20 cellular contexts compared by ENCODE assay signal in the genomic region with DNA sequence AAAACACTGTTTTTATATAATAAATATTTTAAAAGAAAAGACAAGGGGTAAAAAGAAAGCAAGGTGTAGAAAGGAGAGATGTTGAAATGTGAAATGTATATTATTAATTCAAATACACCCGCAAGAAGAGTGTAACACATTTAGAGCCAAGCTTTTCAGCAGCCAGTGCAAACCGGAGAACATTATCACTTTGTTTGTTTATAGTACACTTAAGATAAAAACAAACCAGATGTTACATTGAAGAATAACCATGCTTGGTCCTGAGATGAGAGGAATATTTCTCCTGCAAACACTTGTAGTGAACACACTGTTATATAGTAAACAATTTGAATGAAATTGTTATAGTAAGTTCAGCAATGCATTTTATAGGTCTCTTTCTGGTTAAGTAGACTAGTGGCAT.
"Had no signal": no experiment of that assay in that cellular context is flagged by ENCODE, and none has a peak within 500 bp of the region (broad histone marks: within the 10 kb centered on the region; RNA-seq: fewer than 3 reads in every experiment).

No MANE protein-coding gene starts in this region.

- H3K4me3 Mint-ChIP-seq: activated CD4-positive, alpha-beta T cell treated with anti-CD3 and anti-CD28 coated beads, Interleukin-2, amount 10 ng/mL, durations not matched to agents 24 days and 14 days; activated naive CD8-positive, alpha-beta T cell; central memory CD8-positive, alpha-beta T cell; dendritic cell treated with granulocyte-macrophage colony-stimulating factor and Interleukin-4, amounts not matched to agents 40 ng/mL and 50 ng/mL, for 4 days; mesothelial cell of epicardium; neural crest cell; stimulated activated naive CD8-positive, alpha-beta T cell treated with anti-CD3 and anti-CD28 coated beads, Interleukin-15, Interleukin-2, amounts not matched to agents 100 ng/mL and 50 ng/mL, for 24 hours; T-helper 2 cell treated with Interferon-gamma antibody and Interleukin-4, amounts not matched to agents 5 μg/mL and 100 μg/mL, for 36 hours had no signal

- H3K36me3 ChIP-seq: brain microvascular endothelial cell, gastrocnemius medialis, heart right ventricle, lower lobe of right lung, right lobe of liver, upper lobe of right lung had no signal

- ATAC-seq: gastrocnemius medialis, heart right ventricle, left cardiac atrium, lower lobe of right lung, psoas muscle, right lobe of liver, upper lobe of right lung had no signal

- H3K4me3 ChIP-seq: gastrocnemius medialis, heart right ventricle, lower lobe of right lung, psoas muscle, right lobe of liver, upper lobe of right lung had no signal

- H3K4me1 ChIP-seq: gastrocnemius medialis, heart right ventricle, lower lobe of right lung, psoas muscle, right lobe of liver, upper lobe of right lung had no signal

- H3K27me3 Mint-ChIP-seq: activated CD4-positive, alpha-beta T cell treated with anti-CD3 and anti-CD28 coated beads, Interleukin-2, amount 10 ng/mL, durations not matched to agents 24 days and 14 days; activated naive CD8-positive, alpha-beta T cell; central memory CD8-positive, alpha-beta T cell; dendritic cell treated with granulocyte-macrophage colony-stimulating factor and Interleukin-4, amounts not matched to agents 40 ng/mL and 50 ng/mL, for 4 days; stimulated activated naive CD8-positive, alpha-beta T cell treated with anti-CD3 and anti-CD28 coated beads, Interleukin-15, Interleukin-2, amounts not matched to agents 100 ng/mL and 50 ng/mL, for 24 hours had no signal

- DNase-seq: activated CD4-positive, alpha-beta T cell treated with anti-CD3 and anti-CD28 coated beads, Interleukin-2, amount 10 ng/mL, durations not matched to agents 24 days and 14 days; activated CD4-positive, CD25-positive, alpha-beta regulatory T cell; activated CD8-positive, alpha-beta memory T cell treated with anti-CD3 and anti-CD28 coated beads for 24 hours; activated gamma-delta T cell treated with Interleukin-2 at 50 U/mL for 16 hours; brain microvascular endothelial cell; effector memory CD4-positive, alpha-beta T cell; gastrocnemius medialis; heart right ventricle; left cardiac atrium; lower lobe of right lung; psoas muscle; right lobe of liver; upper lobe of right lung had no signal

- H3K4me1 Mint-ChIP-seq: activated CD4-positive, alpha-beta T cell treated with anti-CD3 and anti-CD28 coated beads, Interleukin-2, amount 10 ng/mL, durations not matched to agents 24 days and 14 days; central memory CD8-positive, alpha-beta T cell; mesothelial cell of epicardium had no signal

- H3K27me3 ChIP-seq: brain microvascular endothelial cell, gastrocnemius medialis, heart right ventricle, right lobe of liver, upper lobe of right lung had no signal

- H3K27ac Mint-ChIP-seq: activated CD4-positive, alpha-beta T cell treated with anti-CD3 and anti-CD28 coated beads, Interleukin-2, amount 10 ng/mL, durations not matched to agents 24 days and 14 days; activated naive CD8-positive, alpha-beta T cell; dendritic cell treated with granulocyte-macrophage colony-stimulating factor and Interleukin-4, amounts not matched to agents 40 ng/mL and 50 ng/mL, for 4 days; mesothelial cell of epicardium; stimulated activated naive CD8-positive, alpha-beta T cell treated with anti-CD3 and anti-CD28 coated beads, Interleukin-15, Interleukin-2, amounts not matched to agents 100 ng/mL and 50 ng/mL, for 24 hours; T-helper 2 cell treated with Interferon-gamma antibody and Interleukin-4, amounts not matched to agents 5 μg/mL and 100 μg/mL, for 36 hours had no signal

- H3K27ac ChIP-seq: brain microvascular endothelial cell, gastrocnemius medialis, heart right ventricle, lower lobe of right lung, psoas muscle, right lobe of liver, upper lobe of right lung had no signal

- H3K9me3 ChIP-seq: gastrocnemius medialis, lower lobe of right lung, psoas muscle, right lobe of liver, upper lobe of right lung had no signal

- H3K36me3 Mint-ChIP-seq: activated naive CD8-positive, alpha-beta T cell; mesothelial cell of epicardium had no signal
